Comparison of ENCODE assay signal across 1 cellular context in the genomic region with DNA sequence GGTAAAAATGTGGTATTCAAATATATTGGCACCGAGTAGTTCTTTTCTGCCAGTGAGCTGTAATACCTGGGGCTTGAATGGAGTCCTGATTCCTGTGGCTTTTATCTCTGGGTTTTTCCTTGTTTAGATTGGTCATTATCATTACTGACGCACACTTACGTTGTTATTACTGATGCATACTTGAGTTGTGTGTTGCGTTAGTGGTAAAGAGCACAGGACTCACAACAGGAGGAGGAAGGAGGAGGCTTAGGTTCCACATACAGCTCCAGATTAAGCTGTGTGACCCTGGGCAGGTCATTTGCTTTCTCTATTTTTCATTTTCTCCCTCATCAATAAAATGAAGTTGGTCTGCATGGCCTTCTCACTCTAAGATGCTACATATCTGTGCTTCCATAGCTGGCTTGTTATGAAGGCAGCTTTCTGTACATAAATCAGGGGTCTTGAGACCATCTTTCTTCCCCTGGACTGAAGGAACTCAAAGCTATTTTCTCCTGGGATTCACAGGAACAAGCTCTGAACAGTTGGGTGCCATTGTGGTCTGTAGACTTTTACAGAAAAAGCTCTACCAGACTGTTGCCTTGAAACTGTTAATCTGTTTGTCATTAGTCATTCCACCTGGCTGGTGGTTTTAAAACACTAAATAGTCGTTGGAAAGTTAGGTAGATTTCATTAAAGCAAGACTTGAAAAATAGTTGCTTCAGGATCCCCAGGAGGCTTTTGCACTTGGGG.
TF ChIP-seq lines count a peak whose summit lies in the region.

No MANE protein-coding gene starts in this region.

TF ChIP-seq in K562, 482 proteins besides CTCF, POLR2A, EP300 and RAD21 (continued from another document):
- no peak for TF ChIP-seq THAP12 (CRISPR knock-in tag; IDR thresholded peaks at IDR 0.05)
- TF ChIP-seq HMBOX1 (IDR thresholded peaks at IDR 0.05): peak; percentile 66
- TF ChIP-seq NFATC3 (IDR thresholded peaks at IDR 0.05): 0 out of 2 replicates have a peak, but pooled peaks have one; percentile 27
- TF ChIP-seq CEBPG (CRISPR knock-in tag; IDR thresholded peaks at IDR 0.05): 0 out of 2 replicates have a peak, but pooled peaks have one; percentile 10
- TF ChIP-seq CEBPG (tag; conservative IDR thresholded peaks at IDR 0.05 in 1 of 2, IDR thresholded peaks at IDR 0.05 in 1 of 2): no peak
- TF ChIP-seq MAZ (CRISPR knock-in tag; conservative IDR thresholded peaks at IDR 0.05 in 1 of 2, IDR thresholded peaks at IDR 0.05 in 1 of 2): 0 out of 4 replicates have a peak, but pooled peaks of 1 of the 2 experiments have one; percentile 6
- TF ChIP-seq, protein P1, sequence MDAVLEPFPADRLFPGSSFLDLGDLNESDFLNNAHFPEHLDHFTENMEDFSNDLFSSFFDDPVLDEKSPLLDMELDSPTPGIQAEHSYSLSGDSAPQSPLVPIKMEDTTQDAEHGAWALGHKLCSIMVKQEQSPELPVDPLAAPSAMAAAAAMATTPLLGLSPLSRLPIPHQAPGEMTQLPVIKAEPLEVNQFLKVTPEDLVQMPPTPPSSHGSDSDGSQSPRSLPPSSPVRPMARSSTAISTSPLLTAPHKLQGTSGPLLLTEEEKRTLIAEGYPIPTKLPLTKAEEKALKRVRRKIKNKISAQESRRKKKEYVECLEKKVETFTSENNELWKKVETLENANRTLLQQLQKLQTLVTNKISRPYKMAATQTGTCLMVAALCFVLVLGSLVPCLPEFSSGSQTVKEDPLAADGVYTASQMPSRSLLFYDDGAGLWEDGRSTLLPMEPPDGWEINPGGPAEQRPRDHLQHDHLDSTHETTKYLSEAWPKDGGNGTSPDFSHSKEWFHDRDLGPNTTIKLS (IDR thresholded peaks at IDR 0.05; ENCODE audit: borderline replicate concordance, low read depth): no peak
- TF ChIP-seq, protein P2, sequence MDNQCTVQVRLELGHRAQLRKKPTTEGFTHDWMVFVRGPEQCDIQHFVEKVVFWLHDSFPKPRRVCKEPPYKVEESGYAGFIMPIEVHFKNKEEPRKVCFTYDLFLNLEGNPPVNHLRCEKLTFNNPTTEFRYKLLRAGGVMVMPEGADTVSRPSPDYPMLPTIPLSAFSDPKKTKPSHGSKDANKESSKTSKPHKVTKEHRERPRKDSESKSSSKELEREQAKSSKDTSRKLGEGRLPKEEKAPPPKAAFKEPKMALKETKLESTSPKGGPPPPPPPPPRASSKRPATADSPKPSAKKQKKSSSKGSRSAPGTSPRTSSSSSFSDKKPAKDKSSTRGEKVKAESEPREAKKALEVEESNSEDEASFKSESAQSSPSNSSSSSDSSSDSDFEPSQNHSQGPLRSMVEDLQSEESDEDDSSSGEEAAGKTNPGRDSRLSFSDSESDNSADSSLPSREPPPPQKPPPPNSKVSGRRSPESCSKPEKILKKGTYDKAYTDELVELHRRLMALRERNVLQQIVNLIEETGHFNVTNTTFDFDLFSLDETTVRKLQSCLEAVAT (IDR thresholded peaks at IDR 0.05): no peak
- TF ChIP-seq MAFF (IDR thresholded peaks at IDR 0.05; ENCODE audit: low read length): peak; percentile 22; the same call in 1 of the 2 replicates
- TF ChIP-seq EHMT2 (IDR thresholded peaks at IDR 0.05): 0 out of 2 replicates have a peak, but pooled peaks have one; percentile 22
- TF ChIP-seq, protein P3, sequence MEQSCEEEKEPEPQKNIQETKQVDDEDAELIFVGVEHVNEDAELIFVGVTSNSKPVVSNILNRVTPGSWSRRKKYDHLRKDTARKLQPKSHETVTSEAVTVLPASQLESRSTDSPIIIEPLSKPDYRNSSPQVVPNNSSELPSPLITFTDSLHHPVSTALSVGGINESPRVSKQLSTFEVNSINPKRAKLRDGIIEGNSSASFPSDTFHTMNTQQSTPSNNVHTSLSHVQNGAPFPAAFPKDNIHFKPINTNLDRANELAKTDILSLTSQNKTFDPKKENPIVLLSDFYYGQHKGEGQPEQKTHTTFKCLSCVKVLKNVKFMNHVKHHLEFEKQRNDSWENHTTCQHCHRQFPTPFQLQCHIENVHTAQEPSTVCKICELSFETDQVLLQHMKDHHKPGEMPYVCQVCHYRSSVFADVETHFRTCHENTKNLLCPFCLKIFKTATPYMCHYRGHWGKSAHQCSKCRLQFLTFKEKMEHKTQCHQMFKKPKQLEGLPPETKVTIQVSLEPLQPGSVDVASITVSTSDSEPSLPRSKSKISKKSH (CRISPR knock-in tag; IDR thresholded peaks at IDR 0.05): no peak
- TF ChIP-seq SUPT5H (IDR thresholded peaks at IDR 0.05): 0 out of 2 replicates have a peak, but pooled peaks have one; percentile 30
- no peak for TF ChIP-seq JUN (IDR thresholded peaks at IDR 0.05; ENCODE audit: borderline replicate concordance, low read depth, low read length)
- peak; percentile 79; the same call in 1 of the 2 replicates for TF ChIP-seq JUN (CRISPR knock-in tag; IDR thresholded peaks at IDR 0.05; ENCODE audit: borderline replicate concordance)
- TF ChIP-seq MAFK (IDR thresholded peaks at IDR 0.05; ENCODE audit: low read length): 0 out of 2 replicates have a peak, but pooled peaks have one; percentile 16
- TF ChIP-seq, protein P4, sequence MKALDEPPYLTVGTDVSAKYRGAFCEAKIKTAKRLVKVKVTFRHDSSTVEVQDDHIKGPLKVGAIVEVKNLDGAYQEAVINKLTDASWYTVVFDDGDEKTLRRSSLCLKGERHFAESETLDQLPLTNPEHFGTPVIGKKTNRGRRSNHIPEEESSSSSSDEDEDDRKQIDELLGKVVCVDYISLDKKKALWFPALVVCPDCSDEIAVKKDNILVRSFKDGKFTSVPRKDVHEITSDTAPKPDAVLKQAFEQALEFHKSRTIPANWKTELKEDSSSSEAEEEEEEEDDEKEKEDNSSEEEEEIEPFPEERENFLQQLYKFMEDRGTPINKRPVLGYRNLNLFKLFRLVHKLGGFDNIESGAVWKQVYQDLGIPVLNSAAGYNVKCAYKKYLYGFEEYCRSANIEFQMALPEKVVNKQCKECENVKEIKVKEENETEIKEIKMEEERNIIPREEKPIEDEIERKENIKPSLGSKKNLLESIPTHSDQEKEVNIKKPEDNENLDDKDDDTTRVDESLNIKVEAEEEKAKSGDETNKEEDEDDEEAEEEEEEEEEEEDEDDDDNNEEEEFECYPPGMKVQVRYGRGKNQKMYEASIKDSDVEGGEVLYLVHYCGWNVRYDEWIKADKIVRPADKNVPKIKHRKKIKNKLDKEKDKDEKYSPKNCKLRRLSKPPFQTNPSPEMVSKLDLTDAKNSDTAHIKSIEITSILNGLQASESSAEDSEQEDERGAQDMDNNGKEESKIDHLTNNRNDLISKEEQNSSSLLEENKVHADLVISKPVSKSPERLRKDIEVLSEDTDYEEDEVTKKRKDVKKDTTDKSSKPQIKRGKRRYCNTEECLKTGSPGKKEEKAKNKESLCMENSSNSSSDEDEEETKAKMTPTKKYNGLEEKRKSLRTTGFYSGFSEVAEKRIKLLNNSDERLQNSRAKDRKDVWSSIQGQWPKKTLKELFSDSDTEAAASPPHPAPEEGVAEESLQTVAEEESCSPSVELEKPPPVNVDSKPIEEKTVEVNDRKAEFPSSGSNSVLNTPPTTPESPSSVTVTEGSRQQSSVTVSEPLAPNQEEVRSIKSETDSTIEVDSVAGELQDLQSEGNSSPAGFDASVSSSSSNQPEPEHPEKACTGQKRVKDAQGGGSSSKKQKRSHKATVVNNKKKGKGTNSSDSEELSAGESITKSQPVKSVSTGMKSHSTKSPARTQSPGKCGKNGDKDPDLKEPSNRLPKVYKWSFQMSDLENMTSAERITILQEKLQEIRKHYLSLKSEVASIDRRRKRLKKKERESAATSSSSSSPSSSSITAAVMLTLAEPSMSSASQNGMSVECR (CRISPR knock-in tag; IDR thresholded peaks at IDR 0.05): 0 out of 2 replicates have a peak, but pooled peaks have one; percentile 34
- no peak for TF ChIP-seq LEF1 (IDR thresholded peaks at IDR 0.05)
- peak; percentile 84 for TF ChIP-seq MIER1 (IDR thresholded peaks at IDR 0.05; ENCODE audit: low read depth)
- TF ChIP-seq ZBTB40 (IDR thresholded peaks at IDR 0.05): no peak
- TF ChIP-seq ZBTB40 (CRISPR knock-in tag; IDR thresholded peaks at IDR 0.05): 0 out of 2 replicates have a peak, but pooled peaks have one; percentile 15
- no peak for TF ChIP-seq ZNF354B (CRISPR knock-in tag; IDR thresholded peaks at IDR 0.05)
- no peak for TF ChIP-seq SRSF1 (IDR thresholded peaks at IDR 0.05; ENCODE audit: low read depth, low read length)
- TF ChIP-seq ZNF134 (CRISPR knock-in tag; conservative IDR thresholded peaks at IDR 0.05): 0 out of 2 replicates have a peak, but pooled peaks have one; percentile 5
- TF ChIP-seq NBN (IDR thresholded peaks at IDR 0.05; ENCODE audit: low read depth): no peak
- 0 out of 2 replicates have a peak, but pooled peaks have one; percentile 8 for TF ChIP-seq CXXC5 (CRISPR knock-in tag; IDR thresholded peaks at IDR 0.05)
- no peak for TF ChIP-seq ZNF436 (CRISPR knock-in tag; IDR thresholded peaks at IDR 0.05)
- 0 out of 4 replicates have a peak, but pooled peaks of 1 of the 2 experiments have one; percentile 15 for TF ChIP-seq SIN3A (IDR thresholded peaks at IDR 0.05; ENCODE audit: borderline replicate concordance in 2 of 2, control insufficient read depth in 1 of 2, low read depth in 2 of 2, low read length in 2 of 2)
- no peak for TF ChIP-seq DLX4 (CRISPR knock-in tag; IDR thresholded peaks at IDR 0.05)
